Comparison of ENCODE assay signal across 22 cellular contexts in genomic region chrX:53630261-53630660, GRCh38.
"Had no signal": no experiment of that assay in that cellular context is flagged by ENCODE, and none has a peak within 500 bp of the region (broad histone marks: within the 10 kb centered on the region; RNA-seq: fewer than 3 reads in every experiment).

No MANE protein-coding gene starts in this region.

- H3K9me3 Mint-ChIP-seq: activated CD4-positive, alpha-beta memory T cell treated with anti-CD3 and anti-CD28 coated beads, Interleukin-2, amount 10 ng/mL, durations not matched to agents 7 days and 5 days; activated CD4-positive, alpha-beta T cell treated with anti-CD3 and anti-CD28 coated beads, Interleukin-2, amount 10 ng/mL, durations not matched to agents 24 days and 14 days; activated naive CD8-positive, alpha-beta T cell treated with anti-CD3 and anti-CD28 coated beads, Interleukin-2, amount 50 U/mL, for 24 hours; activated T-helper 2 cell treated with anti-CD3 and anti-CD28 coated beads, Interferon-gamma antibody, Interleukin-2, Interleukin-4, amounts not matched to agents 10 μg/mL and 5 μg/mL and 100 μg/mL, durations not matched to agents 14 hours and 24 hours and 36 hours; naive thymus-derived CD4-positive, alpha-beta T cell; neural progenitor cell; stimulated activated memory B cell treated with anti-CD40 and anti-IgM and Interleukin-4, amounts not matched to agents 10 μg/mL and 1 μg/mL and 100 μg/mL, for 72 hours; type B pancreatic cell had no signal

- H3K4me2 ChIP-seq: neural progenitor cell had no signal

- H2AFZ ChIP-seq: neural progenitor cell had no signal

- H3K27ac ChIP-seq: body of pancreas, cardiac muscle cell, heart right ventricle, neural progenitor cell, ovary, psoas muscle, testis, vagina, VCaP had no signal

- H3K27ac Mint-ChIP-seq: activated CD4-positive, alpha-beta memory T cell treated with anti-CD3 and anti-CD28 coated beads, Interleukin-2, amount 10 ng/mL, durations not matched to agents 7 days and 5 days; activated CD4-positive, alpha-beta T cell treated with anti-CD3 and anti-CD28 coated beads, Interleukin-2, amount 10 ng/mL, durations not matched to agents 24 days and 14 days; activated naive CD8-positive, alpha-beta T cell treated with anti-CD3 and anti-CD28 coated beads, Interleukin-2, amount 50 U/mL, for 24 hours; activated T-helper 2 cell treated with anti-CD3 and anti-CD28 coated beads, Interferon-gamma antibody, Interleukin-2, Interleukin-4, amounts not matched to agents 10 μg/mL and 5 μg/mL and 100 μg/mL, durations not matched to agents 14 hours and 24 hours and 36 hours; naive thymus-derived CD4-positive, alpha-beta T cell; neural progenitor cell; stimulated activated memory B cell treated with anti-CD40 and anti-IgM and Interleukin-4, amounts not matched to agents 10 μg/mL and 1 μg/mL and 100 μg/mL, for 72 hours; type B pancreatic cell had no signal

- H3K27me3 Mint-ChIP-seq: activated CD4-positive, alpha-beta memory T cell treated with anti-CD3 and anti-CD28 coated beads, Interleukin-2, amount 10 ng/mL, durations not matched to agents 7 days and 5 days; activated CD4-positive, alpha-beta T cell treated with anti-CD3 and anti-CD28 coated beads, Interleukin-2, amount 10 ng/mL, durations not matched to agents 24 days and 14 days; activated naive CD8-positive, alpha-beta T cell treated with anti-CD3 and anti-CD28 coated beads, Interleukin-2, amount 50 U/mL, for 24 hours; naive thymus-derived CD4-positive, alpha-beta T cell; stimulated activated memory B cell treated with anti-CD40 and anti-IgM and Interleukin-4, amounts not matched to agents 10 μg/mL and 1 μg/mL and 100 μg/mL, for 72 hours; type B pancreatic cell had no signal

- H3K9ac ChIP-seq: neural progenitor cell had no signal

- H3K27me3 ChIP-seq: body of pancreas, cardiac muscle cell, neural progenitor cell, ovary, testis, vagina had no signal

- H3K4me3 Mint-ChIP-seq: activated CD4-positive, alpha-beta memory T cell treated with anti-CD3 and anti-CD28 coated beads, Interleukin-2, amount 10 ng/mL, durations not matched to agents 7 days and 5 days; activated CD4-positive, alpha-beta T cell treated with anti-CD3 and anti-CD28 coated beads, Interleukin-2, amount 10 ng/mL, durations not matched to agents 24 days and 14 days; activated naive CD8-positive, alpha-beta T cell treated with anti-CD3 and anti-CD28 coated beads, Interleukin-2, amount 50 U/mL, for 24 hours; naive thymus-derived CD4-positive, alpha-beta T cell; neural progenitor cell; stimulated activated memory B cell treated with anti-CD40 and anti-IgM and Interleukin-4, amounts not matched to agents 10 μg/mL and 1 μg/mL and 100 μg/mL, for 72 hours; type B pancreatic cell had no signal

- H3K4me1 Mint-ChIP-seq: neural progenitor cell; stimulated activated memory B cell treated with anti-CD40 and anti-IgM and Interleukin-4, amounts not matched to agents 10 μg/mL and 1 μg/mL and 100 μg/mL, for 72 hours had no signal

- DNase-seq: activated CD4-positive, alpha-beta memory T cell treated with anti-CD3 and anti-CD28 coated beads, Interleukin-2, amount 10 ng/mL, durations not matched to agents 7 days and 5 days; activated CD4-positive, alpha-beta T cell treated with anti-CD3 and anti-CD28 coated beads, Interleukin-2, amount 10 ng/mL, durations not matched to agents 24 days and 14 days; activated naive CD4-positive, alpha-beta T cell; activated naive CD8-positive, alpha-beta T cell treated with anti-CD3 and anti-CD28 coated beads, Interleukin-2, amount 50 U/mL, for 24 hours; body of pancreas; cortex of kidney; heart right ventricle; naive thymus-derived CD4-positive, alpha-beta T cell; ovary; psoas muscle; right cardiac atrium; stimulated activated CD4-positive, alpha-beta T cell treated with anti-CD3 and anti-CD28 coated beads, Interleukin-2, amount 100 ng/mL, for 24 hours; testis had no signal

- H3K4me1 ChIP-seq: body of pancreas, heart right ventricle, neural progenitor cell, psoas muscle, testis, vagina had no signal

- H3K9me3 ChIP-seq: body of pancreas, heart right ventricle, ovary, psoas muscle, testis, vagina had no signal

- H3K36me3 ChIP-seq: ovary had no signal

- H3K4me3 ChIP-seq: body of pancreas, cardiac muscle cell, heart right ventricle, lung, neural progenitor cell, ovary, psoas muscle, testis, vagina had no signal

- ATAC-seq: activated CD4-positive, CD25-positive, alpha-beta regulatory T cell treated with anti-CD3 and anti-CD28 coated beads, Interleukin-2, amount 50 U/mL, for 24 hours; activated naive CD8-positive, alpha-beta T cell treated with anti-CD3 and anti-CD28 coated beads, Interleukin-2, amount 50 U/mL, for 24 hours; body of pancreas; heart right ventricle; naive thymus-derived CD4-positive, alpha-beta T cell; psoas muscle; right cardiac atrium; stimulated activated memory B cell treated with anti-CD40 and anti-IgM and Interleukin-4, amounts not matched to agents 10 μg/mL and 1 μg/mL and 100 μg/mL, for 72 hours had no signal
